ENCODE assay signal across 1 cellular context in genomic region chr9:110065527-110065926, GRCh38.
TF ChIP-seq lines count a peak whose summit lies in the region.

No MANE protein-coding gene starts in this region.

TF ChIP-seq in GM23338, 12 proteins besides CTCF, POLR2A, EP300 and RAD21 (continued from another document):
- TF ChIP-seq, protein P1, sequence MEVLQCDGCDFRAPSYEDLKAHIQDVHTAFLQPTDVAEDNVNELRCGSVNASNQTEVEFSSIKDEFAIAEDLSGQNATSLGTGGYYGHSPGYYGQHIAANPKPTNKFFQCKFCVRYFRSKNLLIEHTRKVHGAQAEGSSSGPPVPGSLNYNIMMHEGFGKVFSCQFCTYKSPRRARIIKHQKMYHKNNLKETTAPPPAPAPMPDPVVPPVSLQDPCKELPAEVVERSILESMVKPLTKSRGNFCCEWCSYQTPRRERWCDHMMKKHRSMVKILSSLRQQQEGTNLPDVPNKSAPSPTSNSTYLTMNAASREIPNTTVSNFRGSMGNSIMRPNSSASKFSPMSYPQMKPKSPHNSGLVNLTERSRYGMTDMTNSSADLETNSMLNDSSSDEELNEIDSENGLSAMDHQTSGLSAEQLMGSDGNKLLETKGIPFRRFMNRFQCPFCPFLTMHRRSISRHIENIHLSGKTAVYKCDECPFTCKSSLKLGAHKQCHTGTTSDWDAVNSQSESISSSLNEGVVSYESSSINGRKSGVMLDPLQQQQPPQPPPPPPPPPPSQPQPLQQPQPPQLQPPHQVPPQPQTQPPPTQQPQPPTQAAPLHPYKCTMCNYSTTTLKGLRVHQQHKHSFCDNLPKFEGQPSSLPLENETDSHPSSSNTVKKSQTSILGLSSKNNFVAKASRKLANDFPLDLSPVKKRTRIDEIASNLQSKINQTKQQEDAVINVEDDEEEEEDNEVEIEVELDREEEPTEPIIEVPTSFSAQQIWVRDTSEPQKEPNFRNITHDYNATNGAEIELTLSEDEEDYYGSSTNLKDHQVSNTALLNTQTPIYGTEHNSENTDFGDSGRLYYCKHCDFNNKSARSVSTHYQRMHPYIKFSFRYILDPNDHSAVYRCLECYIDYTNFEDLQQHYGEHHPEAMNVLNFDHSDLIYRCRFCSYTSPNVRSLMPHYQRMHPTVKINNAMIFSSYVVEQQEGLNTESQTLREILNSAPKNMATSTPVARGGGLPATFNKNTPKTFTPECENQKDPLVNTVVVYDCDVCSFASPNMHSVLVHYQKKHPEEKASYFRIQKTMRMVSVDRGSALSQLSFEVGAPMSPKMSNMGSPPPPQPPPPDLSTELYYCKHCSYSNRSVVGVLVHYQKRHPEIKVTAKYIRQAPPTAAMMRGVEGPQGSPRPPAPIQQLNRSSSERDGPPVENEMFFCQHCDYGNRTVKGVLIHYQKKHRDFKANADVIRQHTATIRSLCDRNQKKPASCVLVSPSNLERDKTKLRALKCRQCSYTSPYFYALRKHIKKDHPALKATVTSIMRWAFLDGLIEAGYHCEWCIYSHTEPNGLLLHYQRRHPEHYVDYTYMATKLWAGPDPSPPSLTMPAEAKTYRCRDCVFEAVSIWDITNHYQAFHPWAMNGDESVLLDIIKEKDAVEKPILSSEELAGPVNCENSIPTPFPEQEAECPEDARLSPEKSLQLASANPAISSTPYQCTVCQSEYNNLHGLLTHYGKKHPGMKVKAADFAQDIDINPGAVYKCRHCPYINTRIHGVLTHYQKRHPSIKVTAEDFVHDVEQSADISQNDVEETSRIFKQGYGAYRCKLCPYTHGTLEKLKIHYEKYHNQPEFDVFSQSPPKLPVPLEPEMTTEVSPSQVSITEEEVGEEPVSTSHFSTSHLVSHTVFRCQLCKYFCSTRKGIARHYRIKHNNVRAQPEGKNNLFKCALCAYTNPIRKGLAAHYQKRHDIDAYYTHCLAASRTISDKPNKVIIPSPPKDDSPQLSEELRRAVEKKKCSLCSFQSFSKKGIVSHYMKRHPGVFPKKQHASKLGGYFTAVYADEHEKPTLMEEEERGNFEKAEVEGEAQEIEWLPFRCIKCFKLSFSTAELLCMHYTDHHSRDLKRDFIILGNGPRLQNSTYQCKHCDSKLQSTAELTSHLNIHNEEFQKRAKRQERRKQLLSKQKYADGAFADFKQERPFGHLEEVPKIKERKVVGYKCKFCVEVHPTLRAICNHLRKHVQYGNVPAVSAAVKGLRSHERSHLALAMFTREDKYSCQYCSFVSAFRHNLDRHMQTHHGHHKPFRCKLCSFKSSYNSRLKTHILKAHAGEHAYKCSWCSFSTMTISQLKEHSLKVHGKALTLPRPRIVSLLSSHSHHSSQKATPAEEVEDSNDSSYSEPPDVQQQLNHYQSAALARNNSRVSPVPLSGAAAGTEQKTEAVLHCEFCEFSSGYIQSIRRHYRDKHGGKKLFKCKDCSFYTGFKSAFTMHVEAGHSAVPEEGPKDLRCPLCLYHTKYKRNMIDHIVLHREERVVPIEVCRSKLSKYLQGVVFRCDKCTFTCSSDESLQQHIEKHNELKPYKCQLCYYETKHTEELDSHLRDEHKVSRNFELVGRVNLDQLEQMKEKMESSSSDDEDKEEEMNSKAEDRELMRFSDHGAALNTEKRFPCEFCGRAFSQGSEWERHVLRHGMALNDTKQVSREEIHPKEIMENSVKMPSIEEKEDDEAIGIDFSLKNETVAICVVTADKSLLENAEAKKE (CRISPR knock-in tag; IDR thresholded peaks at IDR 0.05), result no peak
- TF ChIP-seq EZH2phosphoT487 (IDR thresholded peaks at IDR 0.05; ENCODE audit: unreplicated experiment) (no peak), POLR2AphosphoS5 (IDR thresholded peaks at IDR 0.05; ENCODE audit: low read depth) (no peak), STAT1 (IDR thresholded peaks at IDR 0.05; ENCODE audit: unreplicated experiment) (no peak)
